ENCODE assay signal across 19 cellular contexts in genomic region chr12:26564391-26564790, GRCh38.
"Had no signal": no experiment of that assay in that cellular context is flagged by ENCODE, and none has a peak within 500 bp of the region (broad histone marks: within the 10 kb centered on the region; RNA-seq: fewer than 3 reads in every experiment).

No MANE protein-coding gene starts in this region.

- DNase-seq: activated CD4-positive, alpha-beta T cell treated with anti-CD3 and anti-CD28 coated beads, Interleukin-2, amount 10 ng/mL, durations not matched to agents 24 days and 14 days; activated CD8-positive, alpha-beta T cell treated with anti-CD3 and anti-CD28 coated beads for 36 hours; activated naive CD4-positive, alpha-beta T cell treated with Interleukin-2 at 50 U/mL for 16 hours; activated naive CD8-positive, alpha-beta T cell treated with anti-CD3 and anti-CD28 coated beads, Interleukin-2, amount 10 ng/mL, durations not matched to agents 7 days and 5 days; activated T-cell treated with anti-CD3 and anti-CD28 coated beads, Interleukin-2, amount 50 U/mL, for 1 hour; amygdala; cerebellar nuclear complex; effector CD8-positive, alpha-beta T cell; naive thymus-derived CD4-positive, alpha-beta T cell; ovary; psoas muscle; right cardiac atrium; stimulated activated CD4-positive, alpha-beta T cell treated with anti-CD3 and anti-CD28 coated beads, Interleukin-4, amount 100 ng/mL, for 1 hour; stomach; trophoblast cell had no signal

- H3K27ac ChIP-seq: esophagus muscularis mucosa, neural progenitor cell, ovary, psoas muscle, stomach had no signal

- ATAC-seq: activated CD8-positive, alpha-beta T cell treated with anti-CD3 and anti-CD28 coated beads for 36 hours; activated T-helper 17 cell treated with anti-CD3 and anti-CD28 coated beads, Interleukin-2, amount 50 U/mL, for 72 hours; naive thymus-derived CD4-positive, alpha-beta T cell; psoas muscle; right cardiac atrium had no signal

- H3K9me3 ChIP-seq: esophagus muscularis mucosa, ovary, psoas muscle, stomach had no signal

- H3K27me3 ChIP-seq: esophagus muscularis mucosa, neural progenitor cell, ovary, stomach had no signal

- H3K36me3 ChIP-seq: neural progenitor cell, ovary had no signal

- H3K4me1 ChIP-seq: neural progenitor cell, psoas muscle had no signal

- H3K4me3 ChIP-seq: esophagus muscularis mucosa, neural progenitor cell, ovary, psoas muscle, smooth muscle cell, stomach had no signal
